ENCODE assay signal across 8 cellular contexts in genomic region chr7:102287465-102288146, GRCh38. TPM values are rescaled to one million over a fixed set of nuclear protein-coding genes. Genes with fewer than 3 reads are reported as not detected.
DNase-seq lines count a peak whose midpoint lies in the region; ATAC-seq, FAIRE-seq and TF ChIP-seq lines count a peak whose summit lies in the region.

No MANE protein-coding gene starts in this region.

- H3K14ac ChIP-seq in trophoblast cell (ENCODE audit: low read length), result peak overlapping the region; percentile 94

- no peak overlapping the region for H3K27ac Mint-ChIP-seq in activated T-cell treated with anti-CD3 and anti-CD28 coated beads, Interleukin-2, amount 50 U/mL, for 72 hours

- H2BK5ac ChIP-seq in trophoblast cell (ENCODE audit: low read depth, low read length, poor library complexity), result peak overlapping the region; percentile 79

- peak overlapping the region; percentile 86 for H2BK120ac ChIP-seq in trophoblast cell (ENCODE audit: insufficient read depth, low read length, poor library complexity)

- no peak for TF ChIP-seq CTCF in heart right ventricle (IDR thresholded peaks at IDR 0.05)

- H3K4me3 ChIP-seq in heart right ventricle, result peak overlapping the region; percentile 72 to 97 (median 88)
- peak overlapping the region; percentile 79 for H3K4me3 ChIP-seq in trophoblast cell (ENCODE audit: low read depth, low read length)

- ATAC-seq in activated T-cell treated with anti-CD3 and anti-CD28 coated beads, Interleukin-2, amount 50 U/mL, for 72 hours (replicated peaks in 1 of 2), result peak; percentile 23 to 37
- peak; percentile 11 to 57 (median 42) for ATAC-seq in heart right ventricle

- H3K23ac ChIP-seq in trophoblast cell (ENCODE audit: low read length), result no peak overlapping the region

- intact Hi-C loops in heart right ventricle (cut with DNase I), result loop anchor here in 1 of 10 donors (2.0 to 10.0 kb wide), 3 partner anchors 103 to 1413 kb away; partner anchors contain the start of genes ALKBH4, LRWD1 and SRRT

- WGBS in heart right ventricle, 2 donors, result 1 to 2% methylated on average over 24 to 37 of the region's 37 CpGs
- WGBS in trophoblast cell (ENCODE audit: extremely low coverage, insufficient coverage, insufficient read length), result no CpG with 5 or more reads among the region's 37 CpGs

- DNase-seq in activated CD4-positive, alpha-beta T cell treated with anti-CD3 and anti-CD28 coated beads for 48 hours, result peak; percentile 39
- DNase-seq in activated CD4-positive, alpha-beta T cell treated with anti-CD3 and anti-CD28 coated beads for 4 hours, result no peak
- DNase-seq in LoVo (ENCODE audit: low spot score) (peak; percentile 26), heart right ventricle (peak; percentile 28 to 42), trophoblast cell (peak; percentile 76 to 77), GM19239 (ENCODE audit: insufficient read length, low spot score) (no peak), NCI-H1436 treated with DMSO at 0.1 percent for 48 hours (lab: John Stamatoyannopoulos, UW) (no peak)
- peak; percentile 27 to 37 for DNase-seq in activated T-cell treated with anti-CD3 and anti-CD28 coated beads, Interleukin-2, amount 50 U/mL, for 72 hours

- no peaks in the 10 kb centered on the region for H3K27me3 ChIP-seq in heart right ventricle
- H3K27me3 ChIP-seq in trophoblast cell (ENCODE audit: insufficient read depth, low read length), result no peaks in the 10 kb centered on the region

- H3K4me2 ChIP-seq in trophoblast cell (ENCODE audit: low read length), result peak overlapping the region; percentile 82

- peak overlapping the region; percentile 61 for H2AFZ ChIP-seq in trophoblast cell (ENCODE audit: insufficient read depth, low read length, poor library complexity)

- H3K9me3 Mint-ChIP-seq in activated T-cell treated with anti-CD3 and anti-CD28 coated beads, Interleukin-2, amount 50 U/mL, for 72 hours, result no peaks in the 10 kb centered on the region

- peaks cover 17% of the 10 kb centered on the region for H3K79me1 ChIP-seq in trophoblast cell (ENCODE audit: low read length)

- H3K36me3 Mint-ChIP-seq in activated T-cell treated with anti-CD3 and anti-CD28 coated beads, Interleukin-2, amount 50 U/mL, for 72 hours (ENCODE audit: insufficient read depth in 2 of 2), result no peaks in the 10 kb centered on the region

- H2AK5ac ChIP-seq in trophoblast cell (ENCODE audit: low read length), result peak overlapping the region; percentile 49

- peaks cover 11% of the 10 kb centered on the region for H3K27me3 Mint-ChIP-seq in activated T-cell treated with anti-CD3 and anti-CD28 coated beads, Interleukin-2, amount 50 U/mL, for 72 hours (ENCODE audit: low read depth)

- peak overlapping the region; percentile 87 for H4K91ac ChIP-seq in trophoblast cell (ENCODE audit: low read depth, low read length)

- H3K18ac ChIP-seq in trophoblast cell (ENCODE audit: low read length), result peak overlapping the region; percentile 95

- H3K9me3 ChIP-seq in heart right ventricle (no peaks in the 10 kb centered on the region), trophoblast cell (ENCODE audit: insufficient read depth, low read depth, low read length) (peaks cover 3% of the 10 kb centered on the region)

- H3K36me3 ChIP-seq in heart right ventricle (no peaks in the 10 kb centered on the region), trophoblast cell (ENCODE audit: control insufficient read depth in 1 of 2, insufficient read depth in 2 of 2, low read length in 2 of 2) (peaks cover 0 to 2% of the 10 kb centered on the region in 2 experiments)

- FAIRE-seq in GM19239 (lab: Jason Lieb, UNC), result no peak

- peaks cover 48% of the 10 kb centered on the region for H3K4me1 Mint-ChIP-seq in activated T-cell treated with anti-CD3 and anti-CD28 coated beads, Interleukin-2, amount 50 U/mL, for 72 hours (ENCODE audit: low read depth)

- H2BK12ac ChIP-seq in trophoblast cell (ENCODE audit: low read length), result no peak overlapping the region

- H4K12ac ChIP-seq in trophoblast cell (ENCODE audit: low read depth, low read length), result peak overlapping the region; percentile 34

- peak overlapping the region; percentile 68 for H4K8ac ChIP-seq in trophoblast cell (ENCODE audit: low read depth, low read length)

- H3K27ac ChIP-seq in heart right ventricle (peak overlapping the region in 5 of 10 donors; percentile 15 to 75 (median 60)), trophoblast cell (ENCODE audit: low read depth, low read length) (peak overlapping the region; percentile 16)

- peak overlapping the region; percentile 79 for H3K9ac ChIP-seq in trophoblast cell (ENCODE audit: low read length)

- H3K4ac ChIP-seq in trophoblast cell (ENCODE audit: low read depth, low read length), result peak overlapping the region; percentile 82

- peaks cover 9% of the 10 kb centered on the region for H3K79me2 ChIP-seq in trophoblast cell (ENCODE audit: control insufficient read depth, insufficient read depth, low read length, poor library complexity)

- peaks cover 9 to 40% (median 30%) of the 10 kb centered on the region in 9 donors for H3K4me1 ChIP-seq in heart right ventricle
- peaks cover 10 to 30% of the 10 kb centered on the region in 2 experiments for H3K4me1 ChIP-seq in trophoblast cell (ENCODE audit: control insufficient read depth in 1 of 2, insufficient read depth in 2 of 2, low read length in 2 of 2)

- peak overlapping the region; percentile 61 to 77 for H3K4me3 Mint-ChIP-seq in activated T-cell treated with anti-CD3 and anti-CD28 coated beads, Interleukin-2, amount 50 U/mL, for 72 hours

RNA-seq across cellular contexts. Expression of gene SH2B2, which starts 0.9 kb away (rescaled TPM):
- total RNA-seq in activated T-cell treated with anti-CD3 and anti-CD28 coated beads, Interleukin-2, amount 50 U/mL, for 72 hours, result 1 to 10 TPM; 5.0 to 6.8 TPM
- 1 to 10 TPM in 6 of 10 donors, under 1 TPM in 4; 0.83 to 4.2 (median 1.2) TPM for total RNA-seq in heart right ventricle
- 1 to 10 TPM in 1 of 2 donors, under 1 TPM in 1; 0.95 to 2.3 TPM for polyA plus RNA-seq in heart right ventricle
- 64.0 and 68.7 TPM in 2 replicates for polyA plus RNA-seq in trophoblast cell (2013)

Comparison
In these comparisons a context has a peak if more than half of its experiments do, and no peak if none do; other contexts are left out.
1. DNase-seq: peak in activated CD4-positive, alpha-beta T cell treated with anti-CD3 and anti-CD28 coated beads for 48 hours (single experiment), LoVo (single experiment), activated T-cell treated with anti-CD3 and anti-CD28 coated beads, Interleukin-2, amount 50 U/mL, for 72 hours (2 of 2), heart right ventricle (2 of 2) and trophoblast cell (2 of 2); none in activated CD4-positive, alpha-beta T cell treated with anti-CD3 and anti-CD28 coated beads for 4 hours (0 of 2), GM19239 (single experiment) and NCI-H1436 treated with DMSO at 0.1 percent for 48 hours (single experiment).